ENCODE assay signal across 1 cellular context in the genomic region with DNA sequence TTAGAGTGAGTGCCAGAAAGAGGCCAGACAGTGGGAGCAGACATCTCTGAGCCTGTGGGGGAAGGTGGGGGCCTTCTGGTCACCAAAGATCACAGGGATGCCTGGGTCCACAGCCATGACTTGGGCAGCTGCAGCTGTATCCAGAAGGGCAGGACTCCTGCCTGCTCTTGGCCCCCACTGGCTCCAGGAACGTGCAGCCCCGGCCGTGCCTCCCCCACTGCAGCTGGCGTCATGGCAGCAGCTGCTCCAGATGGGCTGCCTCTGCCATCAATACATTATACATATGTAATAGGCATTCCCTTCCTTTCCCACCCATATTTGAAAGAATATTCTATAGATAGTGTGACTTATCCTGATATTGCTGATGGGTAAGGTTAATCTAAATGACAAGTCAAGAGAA.
TF ChIP-seq lines count a peak whose summit lies in the region.

No MANE protein-coding gene starts in this region.

TF ChIP-seq in H1, 55 proteins besides CTCF, POLR2A, EP300 and RAD21:
- no peak for TF ChIP-seq EGR1 (IDR thresholded peaks at IDR 0.05; ENCODE audit: borderline replicate concordance, low read depth, low read length)
- TF ChIP-seq CHD2 (IDR thresholded peaks at IDR 0.05; ENCODE audit: low read length): no peak
- no peak for TF ChIP-seq BRCA1 (IDR thresholded peaks at IDR 0.05; ENCODE audit: low read depth, low read length)
- TF ChIP-seq, protein P1, sequence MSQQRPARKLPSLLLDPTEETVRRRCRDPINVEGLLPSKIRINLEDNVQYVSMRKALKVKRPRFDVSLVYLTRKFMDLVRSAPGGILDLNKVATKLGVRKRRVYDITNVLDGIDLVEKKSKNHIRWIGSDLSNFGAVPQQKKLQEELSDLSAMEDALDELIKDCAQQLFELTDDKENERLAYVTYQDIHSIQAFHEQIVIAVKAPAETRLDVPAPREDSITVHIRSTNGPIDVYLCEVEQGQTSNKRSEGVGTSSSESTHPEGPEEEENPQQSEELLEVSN (IDR thresholded peaks at IDR 0.05): no peak
- TF ChIP-seq BACH1 (IDR thresholded peaks at IDR 0.05; ENCODE audit: low read length): no peak
- TF ChIP-seq NRF1 (IDR thresholded peaks at IDR 0.05; ENCODE audit: low read depth, low read length): no peak
- TF ChIP-seq SIX5 (IDR thresholded peaks at IDR 0.05; ENCODE audit: low read depth, low read length): no peak
- no peak for TF ChIP-seq SP1 (IDR thresholded peaks at IDR 0.05; ENCODE audit: low read depth, low read length)
- TF ChIP-seq SP2 (IDR thresholded peaks at IDR 0.05; ENCODE audit: low read length): no peak
TF ChIP-seq in H1: peak in this region for 0.
